In genomic region chr12:123232472-123232806, GRCh38 we compare ENCODE assay signal across 8 cellular contexts. TPM values are rescaled to one million over a fixed set of nuclear protein-coding genes. Genes with fewer than 3 reads are reported as not detected.
DNase-seq lines count a peak whose midpoint lies in the region; ATAC-seq and TF ChIP-seq lines count a peak whose summit lies in the region.

No MANE protein-coding gene starts in this region.

- peaks cover 62% of the 10 kb centered on the region for H3K79me2 ChIP-seq in mammary epithelial cell (ENCODE audit: insufficient read depth, low read length)

- TF ChIP-seq CTCF in BJ (IDR thresholded peaks at IDR 0.05; ENCODE audit: insufficient read depth, low read depth, low read length): no peak
- no peak for TF ChIP-seq CTCF in mammary epithelial cell (conservative IDR thresholded peaks at IDR 0.05 in 1 of 2, IDR thresholded peaks at IDR 0.05 in 1 of 2; ENCODE audit: extremely low read depth in 1 of 2, insufficient read depth in 1 of 2, low read depth in 1 of 2, low read length in 2 of 2)
- TF ChIP-seq CTCF in lung (IDR thresholded peaks at IDR 0.05; ENCODE audit: control extremely low read depth, extremely low read depth): no peak
- TF ChIP-seq CTCF in vagina (IDR thresholded peaks at IDR 0.05): no peak

- no peak for TF ChIP-seq POLR2A in vagina (IDR thresholded peaks at IDR 0.05)

- H3K4me2 ChIP-seq in mammary epithelial cell (ENCODE audit: insufficient read depth, low read depth, low read length): peak overlapping the region; percentile 72

- H3K27me3 ChIP-seq in BJ (ENCODE audit: control insufficient read depth, insufficient read depth, low read length) (no peaks in the 10 kb centered on the region), HUES64 (ENCODE audit: insufficient read depth, low read length) (no peaks in the 10 kb centered on the region), mammary epithelial cell (ENCODE audit: insufficient read depth, low read length) (no peaks in the 10 kb centered on the region), lung (ENCODE audit: control insufficient read depth, insufficient read depth) (no peaks in the 10 kb centered on the region), vagina (no peaks in the 10 kb centered on the region)

- peaks cover 7% of the 10 kb centered on the region for H3K4me1 ChIP-seq in HUES64 (ENCODE audit: insufficient read depth, low read length)
- H3K4me1 ChIP-seq in mammary epithelial cell (ENCODE audit: insufficient read depth, low read length): peaks cover 7% of the 10 kb centered on the region
- H3K4me1 ChIP-seq in lung (ENCODE audit: control insufficient read depth in 2 of 2, insufficient read depth in 2 of 2, low read length in 2 of 2): peaks cover 6 to 8% of the 10 kb centered on the region in 2 donors
- H3K4me1 ChIP-seq in vagina: peaks cover 40% of the 10 kb centered on the region

- no peaks in the 10 kb centered on the region for H4K20me1 ChIP-seq in mammary epithelial cell (ENCODE audit: insufficient read depth, low read length)

- H3K9me3 ChIP-seq in HUES64 (ENCODE audit: insufficient read depth, low read depth, low read length) (no peaks in the 10 kb centered on the region), mammary epithelial cell (replicated peaks; ENCODE audit: insufficient read depth, low read length) (no peaks in the 10 kb centered on the region), lung (ENCODE audit: control insufficient read depth in 2 of 2, insufficient read depth in 1 of 2, low read length in 1 of 2) (no peaks in the 10 kb centered on the region), vagina (no peaks in the 10 kb centered on the region)

- H3K4me3 ChIP-seq in BJ (ENCODE audit: low read depth, low read length) (peak overlapping the region; percentile 69), HUES64 (ENCODE audit: low read length) (peak overlapping the region; percentile 80), mammary epithelial cell (replicated peaks in 1 of 3; ENCODE audit: insufficient read depth in 1 of 3, low read depth in 2 of 3, low read length in 3 of 3) (peak overlapping the region; percentile 71 to 93 (median 89)), lung (peak overlapping the region; percentile 70), vagina (peak overlapping the region; percentile 85 to 99)

- BruUV-seq in mammary epithelial cell (replicated peaks; lab: Mats Ljungman, UMichigan): TSS peak; percentile 23

- intact Hi-C loops in mammary epithelial cell (cut with micrococcal nuclease): no loop called here
- intact Hi-C loops in vagina (cut with DNase I): loop anchor here (5.0 kb wide), 1 partner anchor 250 kb away; the partner anchor contains the start of gene ARL6IP4

- WGBS in HUES64: under 1% methylated on average over 15 of the region's 15 CpGs
- WGBS in mammary epithelial cell (ENCODE audit: low coverage, missing lambda C conversion rate): under 1% methylated on average over 12 of the region's 15 CpGs
- 0% methylated on average over 15 of the region's 15 CpGs for WGBS in lung, 2 donors

- POLR2A ChIA-PET in BJ (lab: Charles Lee): interaction anchor here (0.6 to 1.6 kb wide), 9 partner anchors 10 to 259 kb away, joined by 3 to 5 read pairs (median 4); partner anchors contain the start of gene OGFOD2

- in situ Hi-C loops in mammary epithelial cell (cut with MboI; ENCODE audit: low sequenced_read_pairs in 2 of 2): loop anchor here (5.0 to 25.0 kb wide), 4 partner anchors 188 to 345 kb away; partner anchors contain the start of genes ABCB9 (in 1 of the 2) and VPS37B (in 1 of the 2)

- H3K9ac ChIP-seq in HUES64 (ENCODE audit: low read depth, low read length) (peak overlapping the region; percentile 90), mammary epithelial cell (ENCODE audit: insufficient read depth, low read length) (peak overlapping the region; percentile 86)

- peak overlapping the region; percentile 81 for H3K27ac ChIP-seq in HUES64 (ENCODE audit: low read depth, low read length)
- peak overlapping the region; percentile 72 for H3K27ac ChIP-seq in mammary epithelial cell (ENCODE audit: insufficient read depth, low read depth, low read length)
- peak overlapping the region; percentile 93 to 94 for H3K27ac ChIP-seq in lung (ENCODE audit: low read depth in 1 of 2, low read length in 1 of 2)
- H3K27ac ChIP-seq in vagina: peak overlapping the region; percentile 88

- dilution Hi-C loops in mammary epithelial cell (cut with HindIII; ENCODE audit: low sequenced_read_pairs): loop anchor here (5.0 to 25.0 kb wide), 3 partner anchors 35 to 395 kb away; partner anchors contain the start of gene HIP1R

- CTCF ChIA-PET in BJ (lab: Yijun Ruan, JAX) (interaction anchor here (1.0 to 10.1 kb wide), 4 partner anchors 9 to 279 kb away, joined by 3 to 156 read pairs (median 4); no protein-coding TSS in a partner anchor), mammary epithelial cell (lab: Charles Lee; ENCODE audit: low non-redundant PET) (interaction anchor here (1.9 kb wide), 1 partner anchor 189 kb away, joined by 4 read pairs; no protein-coding TSS in a partner anchor)

- DNase-seq in BJ (ENCODE audit: low read depth): no peak
- no peak for DNase-seq in mammary epithelial cell
- DNase-seq in lung (ENCODE audit: low spot score): no peak
- no peak for DNase-seq in vagina (ENCODE audit: extremely low spot score in 2 of 2)
- no peak for DNase-seq in KG1 (lab: John Stamatoyannopoulos, UW)
- no peak for DNase-seq in NCI-H1694 (lab: John Stamatoyannopoulos, UW)
- DNase-seq in GM19240 (ENCODE audit: insufficient read length, low spot score): no peak

- peak overlapping the region; percentile 96 for H2AFZ ChIP-seq in mammary epithelial cell (ENCODE audit: low read depth, low read length)

- no peak for ATAC-seq in lung (ENCODE audit: insufficient read depth, low FRiP score)

- no peaks in the 10 kb centered on the region for H3K36me3 ChIP-seq in BJ (ENCODE audit: control insufficient read depth, insufficient read depth, low read length)
- H3K36me3 ChIP-seq in HUES64 (ENCODE audit: insufficient read depth, low read length): peaks cover 16% of the 10 kb centered on the region
- peaks cover 5% of the 10 kb centered on the region for H3K36me3 ChIP-seq in mammary epithelial cell (ENCODE audit: insufficient read depth, low read length)
- H3K36me3 ChIP-seq in lung (ENCODE audit: control insufficient read depth in 2 of 2, insufficient read depth in 2 of 2, low read length in 2 of 2): peaks cover 0 to 2% of the 10 kb centered on the region in 2 donors
- no peaks in the 10 kb centered on the region for H3K36me3 ChIP-seq in vagina

RNA-seq across cellular contexts. Expression of gene MPHOSPH9, which starts 0.5 kb away (rescaled TPM):
- polyA plus RNA-seq in BJ (2011; rRNA removed) (7.6 and 13.1 TPM in 2 replicates), mammary epithelial cell (6.5 TPM), lung (1 to 10 TPM; 5.0 to 5.1 TPM)
- polyA minus RNA-seq in BJ (2011; rRNA and poly(A)+ RNA removed): 8.6 and 11.8 TPM in 2 replicates
- polyA plus RNA-seq in HUES64 (2013, experiment 1 of 2): 30.5 TPM
- 34.4 TPM for polyA plus RNA-seq in HUES64 (2013, experiment 2 of 2)
- total RNA-seq in mammary epithelial cell (10 to 100 TPM; 23.2 to 30.2 TPM), lung (10 to 100 TPM; 19.8 to 56.9 TPM), vagina (17.9 TPM)
- polyA minus RNA-seq in mammary epithelial cell: 35.0 TPM

RNA-seq across cellular contexts. Expression of gene MTRFR, which starts 0.8 kb away (rescaled TPM):
- polyA plus RNA-seq in BJ (2011; rRNA removed) (11.6 and 12.7 TPM in 2 replicates), mammary epithelial cell (16.0 TPM), lung (10 to 100 TPM in 1 of 2 donors, 1 to 10 TPM in 1; 8.8 to 20.8 TPM)
- polyA minus RNA-seq in BJ (2011; rRNA and poly(A)+ RNA removed): 11.5 and 18.1 TPM in 2 replicates
- 9.7 TPM for polyA plus RNA-seq in HUES64 (2013, experiment 1 of 2)
- 13.0 TPM for polyA plus RNA-seq in HUES64 (2013, experiment 2 of 2)
- total RNA-seq in mammary epithelial cell (10 to 100 TPM; 11.5 to 20.5 TPM), lung (10 to 100 TPM; 11.7 to 21.6 TPM), vagina (12.8 TPM)
- polyA minus RNA-seq in mammary epithelial cell: 7.3 TPM

RNA-seq across cellular contexts. Expression of gene CDK2AP1, which starts 39.2 kb away (rescaled TPM):
- polyA plus RNA-seq in BJ (2011; rRNA removed) (225 and 388 TPM in 2 replicates), mammary epithelial cell (226 TPM), lung (100 to 1,000 TPM in 1 of 2 donors, 10 to 100 TPM in 1; 80.8 to 166 TPM)
- polyA minus RNA-seq in BJ (2011; rRNA and poly(A)+ RNA removed): 110 and 166 TPM in 2 replicates
- 282 TPM for polyA plus RNA-seq in HUES64 (2013, experiment 1 of 2)
- polyA plus RNA-seq in HUES64 (2013, experiment 2 of 2): 260 TPM
- total RNA-seq in mammary epithelial cell (100 to 1,000 TPM; 147 to 222 TPM), lung (100 to 1,000 TPM in 1 of 2 donors, 10 to 100 TPM in 1; 86.1 to 101 TPM), vagina (80.3 TPM)
- 73.5 TPM for polyA minus RNA-seq in mammary epithelial cell
